8 cellular contexts compared by ENCODE assay signal in the genomic region with DNA sequence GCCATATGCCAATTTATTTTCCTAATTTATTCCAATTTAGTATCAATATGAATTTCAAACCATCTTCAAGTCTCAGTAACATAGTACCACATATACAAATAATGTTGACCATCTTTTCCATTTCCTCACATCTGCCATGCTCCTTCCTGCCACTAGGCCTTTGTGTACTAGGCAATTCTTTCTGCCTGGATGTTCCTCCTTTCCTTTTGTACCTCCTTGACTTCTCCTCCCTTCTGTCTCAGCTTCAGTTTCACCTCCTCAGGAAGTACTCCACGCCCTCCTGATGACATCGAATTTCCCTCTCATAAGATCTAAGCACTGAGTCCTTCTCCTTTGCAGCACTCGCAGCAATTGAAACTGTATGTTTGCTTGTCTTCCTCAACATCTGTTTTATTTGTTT. TPM values are rescaled to one million over a fixed set of nuclear protein-coding genes. Genes with fewer than 3 reads are reported as not detected.
A peak's percentile ranks its signal among the peaks of the same experiment; 100 is the strongest.
DNase-seq lines count a peak whose midpoint lies in the region; ATAC-seq and TF ChIP-seq lines count a peak whose summit lies in the region.

No MANE protein-coding gene starts in this region.

- H3K36me3 ChIP-seq in Peyer's patch: no peaks in the 10 kb centered on the region

- DNase-seq in Peyer's patch (peak in 2 of 3 donors; percentile 35 to 52), foreskin keratinocyte (no peak), NCI-H1092 treated with DMSO at 0.1 percent for 48 hours (lab: John Stamatoyannopoulos, UW) (no peak)
- DNase-seq in stimulated activated naive CD8-positive, alpha-beta T cell treated with anti-CD3 and anti-CD28 coated beads, Interleukin-15, Interleukin-2, amounts not matched to agents 100 U/mL and 50 U/mL, for 24 hours: no peak
- no peak for DNase-seq in stimulated activated CD4-positive, alpha-beta T cell treated with anti-CD3 and anti-CD28 coated beads, Interleukin-1b, Interleukin-23, amount 100 ng/mL, for 48 hours

- no peaks in the 10 kb centered on the region for H3K9me3 ChIP-seq in Peyer's patch

- no peak overlapping the region for H3K4me3 ChIP-seq in Peyer's patch

- H3K4me1 ChIP-seq in Peyer's patch (peaks cover 0 to 11% (median 0%) of the 10 kb centered on the region in 4 donors), foreskin keratinocyte (no peaks in the 10 kb centered on the region)

- H3K27me3 ChIP-seq in Peyer's patch (no peaks in the 10 kb centered on the region), foreskin keratinocyte (no peaks in the 10 kb centered on the region)

- H3K27ac ChIP-seq in Peyer's patch: peak overlapping the region; percentile 26 to 74 (median 60)
- H3K27ac ChIP-seq in foreskin keratinocyte: no peak overlapping the region

- TF ChIP-seq POLR2A in Peyer's patch (IDR thresholded peaks at IDR 0.05): no peak

- ATAC-seq in GM21528 (IDR thresholded peaks at IDR 0.05; ENCODE audit: low FRiP score, unreplicated experiment): peak; percentile 15
- ATAC-seq in foreskin keratinocyte: no peak
- peak; percentile 31 for ATAC-seq in stimulated activated naive CD8-positive, alpha-beta T cell treated with anti-CD3 and anti-CD28 coated beads, Interleukin-15, Interleukin-2, amounts not matched to agents 100 U/mL and 50 U/mL, for 24 hours
- ATAC-seq in GM19324 (IDR thresholded peaks at IDR 0.05; ENCODE audit: low FRiP score, unreplicated experiment): no peak
- no peak for ATAC-seq in esophagus mucosa

- TF ChIP-seq CTCF in Peyer's patch (IDR thresholded peaks at IDR 0.05): peak in 5 of 6 experiments; percentile 10 to 28 (median 20)
- peak; percentile 15 for TF ChIP-seq CTCF in foreskin keratinocyte (conservative IDR thresholded peaks at IDR 0.05)

RNA-seq across cellular contexts. Expression of gene MEF2C, which starts 53.9 kb away (rescaled TPM):
- total RNA-seq in Peyer's patch: 100 to 1,000 TPM in 1 of 4 donors, 10 to 100 TPM in 2, 1 to 10 TPM in 1; 5.4 to 137 (median 14.4) TPM
- total RNA-seq in foreskin keratinocyte: 0.41 and 0.56 TPM in 2 replicates
- 0.09 TPM in 2 replicates for polyA plus RNA-seq in foreskin keratinocyte
- 4.5 TPM for total RNA-seq in esophagus mucosa

Comparison
In these comparisons a context has a peak if more than half of its experiments do, and no peak if none do; other contexts are left out.
1. ATAC-seq: peak in GM21528 (single experiment) and stimulated activated naive CD8-positive, alpha-beta T cell treated with anti-CD3 and anti-CD28 coated beads, Interleukin-15, Interleukin-2, amounts not matched to agents 100 U/mL and 50 U/mL, for 24 hours (single experiment); none in foreskin keratinocyte (single experiment), GM19324 (single experiment) and esophagus mucosa (single experiment).
2. DNase-seq: peak in Peyer's patch (2 of 3); none in foreskin keratinocyte (0 of 2), stimulated activated naive CD8-positive, alpha-beta T cell treated with anti-CD3 and anti-CD28 coated beads, Interleukin-15, Interleukin-2, amounts not matched to agents 100 U/mL and 50 U/mL, for 24 hours (single experiment), NCI-H1092 treated with DMSO at 0.1 percent for 48 hours (single experiment) and stimulated activated CD4-positive, alpha-beta T cell treated with anti-CD3 and anti-CD28 coated beads, Interleukin-1b, Interleukin-23, amount 100 ng/mL, for 48 hours (single experiment).